ENCODE assay signal across 8 cellular contexts in genomic region chr16:10509534-10510025, GRCh38.
DNase-seq lines count a peak whose midpoint lies in the region; ATAC-seq and TF ChIP-seq lines count a peak whose summit lies in the region.

No MANE protein-coding gene starts in this region.

- no peaks in the 10 kb centered on the region for H3K4me1 ChIP-seq in breast epithelium

- TF ChIP-seq POLR2A in breast epithelium (IDR thresholded peaks at IDR 0.05): no peak

- no peaks in the 10 kb centered on the region for H3K9me3 ChIP-seq in breast epithelium

- H3K27me3 ChIP-seq in breast epithelium: no peaks in the 10 kb centered on the region

- peak; percentile 83 for DNase-seq in A172 (ENCODE audit: low spot score)
- peak; percentile 64 for DNase-seq in NCI-H2171 (lab: John Stamatoyannopoulos, UW)
- peak in 1 of 2 donors; percentile 31 for DNase-seq in breast epithelium (ENCODE audit: low spot score in 2 of 2)
- DNase-seq in iris pigment epithelial cell (ENCODE audit: low read depth): peak; percentile 82
- DNase-seq in stimulated activated CD4-positive, alpha-beta T cell treated with anti-CD3 and anti-CD28 coated beads, Interleukin-1b, Interleukin-23, amount 100 ng/mL, for 4 hours (ENCODE audit: low read depth in 2 of 2): peak; percentile 17 to 54

- ATAC-seq in GM18502 (IDR thresholded peaks at IDR 0.05; ENCODE audit: poor library complexity, unreplicated experiment) (peak; percentile 89), HG03066 (IDR thresholded peaks at IDR 0.05; ENCODE audit: low read depth, unreplicated experiment) (peak; percentile 82)

- no peak overlapping the region for H3K4me3 ChIP-seq in breast epithelium

- H3K36me3 ChIP-seq in breast epithelium: no peaks in the 10 kb centered on the region

- TF ChIP-seq CTCF in VCaP (conservative IDR thresholded peaks at IDR 0.05) (peak; percentile 76), breast epithelium (IDR thresholded peaks at IDR 0.05) (peak in 2 of 3 donors; percentile 79 to 80)

- intact Hi-C loops in breast epithelium (cut with DNase I; ENCODE audit: low total_unique reads): loop anchor here (5.0 kb wide), 2 partner anchors 228 to 252 kb away; no protein-coding TSS in a partner anchor

- H3K27ac ChIP-seq in VCaP (no peak overlapping the region), breast epithelium (no peak overlapping the region)
